Comparison of ENCODE assay signal across 15 cellular contexts in the genomic region with DNA sequence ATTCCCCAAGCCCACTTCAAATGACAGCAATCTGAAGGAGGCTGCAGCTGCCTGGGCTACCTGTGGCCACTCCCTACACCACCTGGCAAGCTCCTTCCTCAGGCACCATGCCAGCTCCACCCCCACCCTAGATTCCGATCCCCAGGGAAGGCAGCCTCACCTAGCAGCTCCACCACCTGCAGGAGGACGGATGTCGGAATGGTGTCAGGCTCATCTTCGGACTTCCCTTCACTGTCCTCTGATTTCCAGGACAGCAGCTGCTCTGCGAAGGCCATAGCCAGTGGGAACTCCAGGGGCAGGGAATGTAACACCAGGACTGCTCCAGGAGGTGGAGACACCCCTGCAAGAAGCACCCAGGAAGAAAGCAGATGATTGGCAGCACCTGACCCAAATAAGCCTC.
DNase-seq lines count a peak whose midpoint lies in the region; ATAC-seq, FAIRE-seq and TF ChIP-seq lines count a peak whose summit lies in the region.
"Had no signal": no experiment of that assay in that cellular context is flagged by ENCODE, and none has a peak within 500 bp of the region (broad histone marks: within the 10 kb centered on the region; RNA-seq: fewer than 3 reads in every experiment).

No MANE protein-coding gene starts in this region.

- no peak overlapping the region for H3K56ac ChIP-seq in H1 (replicated peaks; ENCODE audit: insufficient read length, low read depth, low read length)

- peak overlapping the region; percentile 80; the same call in 1 of the 2 replicates for H4K8ac ChIP-seq in H1 (ENCODE audit: extremely low read depth, insufficient read depth, low read length)

- no peak overlapping the region for H3K4ac ChIP-seq in H1 (replicated peaks; ENCODE audit: insufficient read length, low read depth, low read length)

- H2BK15ac ChIP-seq in H1 (ENCODE audit: low read length), result no peak overlapping the region

- TF ChIP-seq POLR2A in H1 (IDR thresholded peaks at IDR 0.05; ENCODE audit: control extremely low read depth in 1 of 2, low read depth in 2 of 2, low read length in 2 of 2), result no peak

- CTCF ChIA-PET in H1 (lab: Charles Lee; ENCODE audit: partially characterized antibody), result interaction anchor here (0.7 to 1.7 kb wide), 2 partner anchors 26 to 196 kb away, joined by 3 to 8 read pairs; no protein-coding TSS in a partner anchor

- no peak overlapping the region for H4K91ac ChIP-seq in H1 (replicated peaks; ENCODE audit: insufficient read length, low read length)

- no peak overlapping the region for H3K4me2 ChIP-seq in H1 (ENCODE audit: insufficient read depth in 1 of 2, low read depth in 2 of 2, low read length in 2 of 2)

- no peak overlapping the region for H3K4me3 ChIP-seq in LNCaP clone FGC (ENCODE audit: low read depth, low read length)
- no peak overlapping the region for H3K4me3 ChIP-seq in H1 (ENCODE audit: extremely low read depth in 1 of 4, insufficient read depth in 2 of 4, low read depth in 3 of 4, low read length in 4 of 4)

- H3K23ac ChIP-seq in H1 (ENCODE audit: insufficient read length), result no peak overlapping the region

- no peak overlapping the region for H3K4me3 Mint-ChIP-seq in stimulated activated effector memory CD8-positive, alpha-beta T cell treated with anti-CD3 and anti-CD28 coated beads, Interleukin-12 subunit alpha, Interleukin-12 subunit beta, amount 100 ng/mL, for 72 hours
- H3K4me3 Mint-ChIP-seq: activated CD4-positive, alpha-beta T cell treated with anti-CD3 and anti-CD28 coated beads for 36 hours; CD4-positive, alpha-beta T cell; natural killer cell had no signal

- no peak overlapping the region for H4K5ac ChIP-seq in H1 (ENCODE audit: insufficient read length, low read depth, low read length)

- ATAC-seq in stimulated activated effector memory CD8-positive, alpha-beta T cell treated with anti-CD3 and anti-CD28 coated beads, Interleukin-12 subunit alpha, Interleukin-12 subunit beta, amount 100 ng/mL, for 72 hours, result no peak
- no peak for ATAC-seq in GM18873 (IDR thresholded peaks at IDR 0.05; ENCODE audit: low FRiP score, unreplicated experiment)
- ATAC-seq: activated CD4-positive, alpha-beta T cell treated with anti-CD3 and anti-CD28 coated beads for 36 hours; natural killer cell had no signal

- H3K9me3 Mint-ChIP-seq in stimulated activated effector memory CD8-positive, alpha-beta T cell treated with anti-CD3 and anti-CD28 coated beads, Interleukin-12 subunit alpha, Interleukin-12 subunit beta, amount 100 ng/mL, for 72 hours, result no peaks in the 10 kb centered on the region
- H3K9me3 Mint-ChIP-seq: CD4-positive, alpha-beta T cell; natural killer cell had no signal

- no peaks in the 10 kb centered on the region for H3K79me1 ChIP-seq in H1 (ENCODE audit: low read depth, low read length)

- no peak overlapping the region for H3K9ac ChIP-seq in H1 (replicated peaks in 1 of 4; ENCODE audit: extremely low read depth in 1 of 4, low read depth in 3 of 4, low read length in 3 of 4)

- no peak overlapping the region for H3K14ac ChIP-seq in H1 (ENCODE audit: insufficient read length)

- no peaks in the 10 kb centered on the region for H3K4me1 Mint-ChIP-seq in stimulated activated effector memory CD8-positive, alpha-beta T cell treated with anti-CD3 and anti-CD28 coated beads, Interleukin-12 subunit alpha, Interleukin-12 subunit beta, amount 100 ng/mL, for 72 hours
- H3K4me1 Mint-ChIP-seq: activated CD4-positive, alpha-beta T cell treated with anti-CD3 and anti-CD28 coated beads for 36 hours; natural killer cell had no signal

- H3K9me3 ChIP-seq in H1 (ENCODE audit: insufficient read depth in 2 of 2, low read depth in 1 of 2, low read length in 1 of 2), result no peaks in the 10 kb centered on the region

- no peaks in the 10 kb centered on the region for H3K23me2 ChIP-seq in H1 (ENCODE audit: low read depth, low read length)

- H2BK5ac ChIP-seq in H1 (ENCODE audit: low read depth, low read length), result no peak overlapping the region

- H3K27ac ChIP-seq in H1 (ENCODE audit: low read depth, low read length), result no peak overlapping the region

- no peak overlapping the region for H2BK120ac ChIP-seq in H1 (replicated peaks; ENCODE audit: low read depth, low read length)

- no peaks in the 10 kb centered on the region for H3K27me3 ChIP-seq in H1 (replicated peaks in 1 of 4; ENCODE audit: control insufficient read depth in 3 of 4, extremely low read depth in 1 of 4, insufficient read depth in 3 of 4, low read length in 3 of 4)

- H4K20me1 ChIP-seq in H1 (replicated peaks in 1 of 2; ENCODE audit: control insufficient read depth in 1 of 2, insufficient read depth in 2 of 2, low read length in 2 of 2), result no peaks in the 10 kb centered on the region

- no peak for FAIRE-seq in H1 (lab: Jason Lieb, UNC)

- H2AFZ ChIP-seq in H1 (ENCODE audit: low read length), result no peak overlapping the region

- no peak overlapping the region for H2AK5ac ChIP-seq in H1 (ENCODE audit: low read depth, low read length)

- TF ChIP-seq CTCF in LNCaP clone FGC (IDR thresholded peaks at IDR 0.05; ENCODE audit: control insufficient read depth, extremely low read depth, insufficient read depth), result peak; percentile 15; the same call in 1 of the 2 replicates
- TF ChIP-seq CTCF in H1 (IDR thresholded peaks at IDR 0.05; ENCODE audit: control extremely low read depth in 1 of 3, insufficient read depth in 1 of 3, low read depth in 1 of 3, low read length in 3 of 3), result peak in 1 of 3 experiments; percentile 7; a peak in 1 of 4 replicates

- H3K79me2 ChIP-seq in H1 (ENCODE audit: control insufficient read depth in 1 of 2, insufficient read depth in 2 of 2, low read length in 2 of 2), result no peaks in the 10 kb centered on the region

- no peak overlapping the region for H2BK12ac ChIP-seq in H1 (ENCODE audit: low read depth, low read length)

- H3K4me1 ChIP-seq in H1 (replicated peaks in 1 of 4; ENCODE audit: control insufficient read depth in 3 of 4, insufficient read depth in 4 of 4, low read length in 3 of 4), result no peaks in the 10 kb centered on the region

- DNase-seq in LNCaP clone FGC (ENCODE audit: low read depth) (no peak), NCI-H345 (lab: John Stamatoyannopoulos, UW) (peak; percentile 79), H1 (ENCODE audit: low read depth in 1 of 2, low spot score in 2 of 2) (no peak), retina (no peak), SHP77 treated with DMSO at 0.1 percent for 48 hours (lab: John Stamatoyannopoulos, UW) (no peak), NCI-H446 (lab: John Stamatoyannopoulos, UW) (no peak)
- DNase-seq in stimulated activated effector memory CD8-positive, alpha-beta T cell treated with anti-CD3 and anti-CD28 coated beads, Interleukin-12 subunit alpha, Interleukin-12 subunit beta, amount 100 ng/mL, for 72 hours (ENCODE audit: low spot score in 2 of 2), result no peak
- DNase-seq: activated CD4-positive, alpha-beta T cell treated with anti-CD3 and anti-CD28 coated beads for 36 hours; amygdala; CD4-positive, alpha-beta T cell; KBM-7; kidney glomerular epithelial cell; natural killer cell; trophoblast cell had no signal

- no peak for TF ChIP-seq EP300 in H1 (IDR thresholded peaks at IDR 0.05; ENCODE audit: borderline replicate concordance in 1 of 2, low read depth in 2 of 2, low read length in 2 of 2)

- no peak overlapping the region for H2BK20ac ChIP-seq in H1 (ENCODE audit: low read length)

- peaks cover 75% of the 10 kb centered on the region for H3K36me3 Mint-ChIP-seq in stimulated activated effector memory CD8-positive, alpha-beta T cell treated with anti-CD3 and anti-CD28 coated beads, Interleukin-12 subunit alpha, Interleukin-12 subunit beta, amount 100 ng/mL, for 72 hours

- POLR2A ChIA-PET in H1 (lab: Charles Lee; ENCODE audit: partially characterized antibody), result no interaction called here

- WGBS in H1 (ENCODE audit: extremely low coverage in 1 of 2, insufficient coverage in 1 of 2, insufficient read length in 1 of 2, insufficient replicate concordance in 2 of 2, low coverage in 1 of 2, low lambda C conversion rate in 2 of 2, missing lambda C conversion rate in 1 of 2), 2 experiments, result 87% methylated on average over 5 of the region's 5 CpGs; no CpG with 5 or more reads in 1 of the 2 experiments

- H3K18ac ChIP-seq in H1 (ENCODE audit: extremely low read depth, low read length), result no peak overlapping the region

- H3K36me3 ChIP-seq in H1 (ENCODE audit: control insufficient read depth in 2 of 4, insufficient read depth in 4 of 4, low read length in 3 of 4), result peaks cover 6 to 31% (median 11%) of the 10 kb centered on the region in 4 experiments; a peak in 6 of 8 replicates

- H3K27ac Mint-ChIP-seq in stimulated activated effector memory CD8-positive, alpha-beta T cell treated with anti-CD3 and anti-CD28 coated beads, Interleukin-12 subunit alpha, Interleukin-12 subunit beta, amount 100 ng/mL, for 72 hours, result peak overlapping the region; percentile 48
- H3K27ac Mint-ChIP-seq: activated CD4-positive, alpha-beta T cell treated with anti-CD3 and anti-CD28 coated beads for 36 hours; CD4-positive, alpha-beta T cell; natural killer cell had no signal

- TF ChIP-seq RAD21 in H1 (IDR thresholded peaks at IDR 0.05 in 1 of 2, conservative IDR thresholded peaks at IDR 0.05 in 1 of 2; ENCODE audit: low read depth in 2 of 2, low read length in 2 of 2), result no peak

TF ChIP-seq in H1, 55 proteins besides CTCF, POLR2A, EP300 and RAD21:
- TF ChIP-seq KDM1A (IDR thresholded peaks at IDR 0.05; ENCODE audit: borderline replicate concordance, low read length) (no peak), SIRT6 (IDR thresholded peaks at IDR 0.05; ENCODE audit: low read length) (no peak)
